ENCODE assay signal across 7 cellular contexts in the genomic region with DNA sequence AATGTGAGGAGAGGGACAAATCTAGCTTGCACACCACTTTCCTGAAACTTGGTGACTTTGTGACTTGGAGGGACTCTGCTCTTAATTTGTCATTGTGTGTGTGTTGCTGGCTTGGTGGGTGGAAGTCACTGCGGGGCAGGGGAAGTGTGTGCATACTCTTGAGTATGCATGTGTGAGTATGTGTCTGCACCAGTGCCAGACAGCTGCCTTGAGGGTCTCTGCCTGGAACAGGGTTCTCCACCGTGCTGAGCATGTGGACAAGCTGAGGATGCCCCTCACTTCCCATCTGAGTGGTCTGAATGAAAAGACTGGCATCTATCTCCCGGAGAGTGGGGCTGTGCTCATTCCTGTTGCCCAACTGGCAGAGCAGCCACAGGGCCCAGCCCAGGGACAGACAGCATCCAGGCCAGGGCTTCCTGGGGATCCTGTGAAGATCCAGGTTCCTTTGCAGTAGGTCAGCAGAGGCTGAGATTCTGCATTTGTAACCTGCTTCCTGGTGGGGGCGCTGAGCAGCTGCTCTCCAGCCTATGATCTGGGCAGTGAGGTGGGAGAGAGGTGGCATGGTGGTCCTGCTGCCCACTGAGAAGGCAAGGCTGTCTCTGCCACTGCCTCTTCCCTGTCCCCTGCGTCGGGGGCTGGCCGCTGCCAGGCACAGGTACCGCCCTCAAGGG.
DNase-seq lines count a peak whose midpoint lies in the region; ATAC-seq and TF ChIP-seq lines count a peak whose summit lies in the region.

No MANE protein-coding gene starts in this region.

- H3K4me3 ChIP-seq in GM23248 (no peak overlapping the region), stomach (no peak overlapping the region)

- peaks cover 42% of the 10 kb centered on the region for H3K4me1 ChIP-seq in GM23248 (ENCODE audit: insufficient read depth)
- peaks cover 64 to 90% (median 80%) of the 10 kb centered on the region in 4 donors for H3K4me1 ChIP-seq in stomach

- DNase-seq in GM23248 = peak; percentile 53
- DNase-seq in glomerular visceral epithelial cell (ENCODE audit: extremely low spot score) = peak; percentile 12
- DNase-seq in stomach = no peak
- no peak for DNase-seq in NCI-H526 treated with DMSO at 0.1 percent for 48 hours (lab: John Stamatoyannopoulos, UW)
- no peak for DNase-seq in NCI-H1417 (lab: John Stamatoyannopoulos, UW)
- no peak for DNase-seq in HCEC 1CT

- intact Hi-C loops in stomach (cut with DNase I; ENCODE audit: low total_unique reads) = no loop called here

- H4K20me1 ChIP-seq in GM23248 (ENCODE audit: insufficient read depth) = no peaks in the 10 kb centered on the region

- peak; percentile 62 for ATAC-seq in SK-N-SH treated with all-trans-retinoic acid at 6 μM for 48 hours

- H3K36me3 ChIP-seq in GM23248 (ENCODE audit: low read depth) (no peaks in the 10 kb centered on the region), stomach (no peaks in the 10 kb centered on the region)

- no peaks in the 10 kb centered on the region for H3K9me2 ChIP-seq in GM23248 (ENCODE audit: insufficient read depth)

- 0 out of 2 replicates have a peak overlapping the region, but pooled peaks have one; percentile 6 for H3K9ac ChIP-seq in GM23248

- no peak overlapping the region for H3K4me2 ChIP-seq in GM23248 (ENCODE audit: unreplicated experiment)

- TF ChIP-seq CTCF in stomach (IDR thresholded peaks at IDR 0.05) = no peak

- no peak for TF ChIP-seq POLR2A in stomach (IDR thresholded peaks at IDR 0.05)

- no peak overlapping the region for H2AFZ ChIP-seq in GM23248

- WGBS in GM23248 (ENCODE audit: low coverage in 1 of 2, low lambda C conversion rate in 2 of 2, missing lambda C conversion rate in 2 of 2), 2 experiments = 65 to 66% methylated on average over 8 of the region's 8 CpGs
- WGBS in stomach, 5 donors = 49 to 69% (median 56%) methylated on average over 8 of the region's 8 CpGs

- in situ Hi-C loops in GM23248 (cut with MboI) = no loop called here

- H3K27ac ChIP-seq in GM23248 = no peak overlapping the region
- H3K27ac ChIP-seq in stomach = peak overlapping the region; percentile 6 to 60 (median 49)

- H3K27me3 ChIP-seq in GM23248 (replicated peaks; ENCODE audit: insufficient read depth) = no peaks in the 10 kb centered on the region
- no peaks in the 10 kb centered on the region for H3K27me3 ChIP-seq in stomach

- no peaks in the 10 kb centered on the region for H3K79me2 ChIP-seq in GM23248 (ENCODE audit: insufficient read depth)

- H3F3A ChIP-seq in GM23248 (ENCODE audit: insufficient read depth) = peaks cover 12% of the 10 kb centered on the region

- TF ChIP-seq EP300 in stomach (IDR thresholded peaks at IDR 0.05) = no peak

- H3K9me3 ChIP-seq in GM23248 (ENCODE audit: low read depth) (no peaks in the 10 kb centered on the region), stomach (no peaks in the 10 kb centered on the region)

TF ChIP-seq in SK-N-SH treated with all-trans-retinoic acid at 6 μM for 48 hours, 23 proteins besides CTCF, POLR2A, EP300 and RAD21:
- TF ChIP-seq, protein P1, sequence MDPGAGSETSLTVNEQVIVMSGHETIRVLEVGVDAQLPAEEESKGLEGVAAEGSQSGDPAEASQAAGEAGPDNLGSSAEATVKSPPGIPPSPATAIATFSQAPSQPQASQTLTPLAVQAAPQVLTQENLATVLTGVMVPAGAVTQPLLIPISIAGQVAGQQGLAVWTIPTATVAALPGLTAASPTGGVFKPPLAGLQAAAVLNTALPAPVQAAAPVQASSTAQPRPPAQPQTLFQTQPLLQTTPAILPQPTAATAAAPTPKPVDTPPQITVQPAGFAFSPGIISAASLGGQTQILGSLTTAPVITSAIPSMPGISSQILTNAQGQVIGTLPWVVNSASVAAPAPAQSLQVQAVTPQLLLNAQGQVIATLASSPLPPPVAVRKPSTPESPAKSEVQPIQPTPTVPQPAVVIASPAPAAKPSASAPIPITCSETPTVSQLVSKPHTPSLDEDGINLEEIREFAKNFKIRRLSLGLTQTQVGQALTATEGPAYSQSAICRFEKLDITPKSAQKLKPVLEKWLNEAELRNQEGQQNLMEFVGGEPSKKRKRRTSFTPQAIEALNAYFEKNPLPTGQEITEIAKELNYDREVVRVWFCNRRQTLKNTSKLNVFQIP (CRISPR knock-in tag; IDR thresholded peaks at IDR 0.05; ENCODE audit: borderline replicate concordance, low read depth) = no peak
- TF ChIP-seq CSDC2 (CRISPR knock-in tag; IDR thresholded peaks at IDR 0.05) (no peak), ZNF70 (CRISPR knock-in tag; IDR thresholded peaks at IDR 0.05) (no peak), ZC3H10 (CRISPR knock-in tag; IDR thresholded peaks at IDR 0.05) (no peak), BACH2 (CRISPR knock-in tag; IDR thresholded peaks at IDR 0.05; ENCODE audit: borderline replicate concordance) (no peak), ZFP3 (CRISPR knock-in tag; IDR thresholded peaks at IDR 0.05) (no peak), PPARA (CRISPR knock-in tag; IDR thresholded peaks at IDR 0.05; ENCODE audit: borderline replicate concordance) (no peak)
TF ChIP-seq in SK-N-SH treated with all-trans-retinoic acid at 6 μM for 48 hours: peak in this region for 0.

Comparison
In these comparisons a context has a peak if more than half of its experiments do, and no peak if none do; other contexts are left out.
1. DNase-seq: peak in GM23248 (single experiment) and glomerular visceral epithelial cell (single experiment); none in stomach (single experiment), NCI-H526 treated with DMSO at 0.1 percent for 48 hours (single experiment), NCI-H1417 (0 of 3) and HCEC 1CT (single experiment).